In the genomic region with DNA sequence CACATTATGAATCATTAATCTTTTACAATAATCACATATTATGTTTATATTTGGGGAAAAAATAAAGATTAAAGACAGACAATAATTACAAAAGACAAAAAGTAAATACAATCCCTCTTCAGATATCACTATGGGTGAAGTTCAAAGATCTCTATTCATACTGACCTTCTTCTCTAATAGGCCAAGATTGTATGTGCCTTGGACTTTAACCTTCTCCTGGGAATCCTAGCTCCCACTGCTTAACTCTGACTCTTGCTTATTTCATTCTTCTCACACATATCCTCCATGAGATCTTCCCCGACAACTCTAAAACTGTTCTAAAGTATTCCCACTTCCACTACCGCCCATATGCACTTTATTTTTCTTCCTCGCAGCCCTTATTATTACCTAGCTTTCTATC, we compare ENCODE assay signal across 21 cellular contexts.
DNase-seq lines count a peak whose midpoint lies in the region; ATAC-seq, FAIRE-seq and TF ChIP-seq lines count a peak whose summit lies in the region.
"Had no signal": no experiment of that assay in that cellular context is flagged by ENCODE, and none has a peak within 500 bp of the region (broad histone marks: within the 10 kb centered on the region; RNA-seq: fewer than 3 reads in every experiment).

No MANE protein-coding gene starts in this region.

- H3K27me3 Mint-ChIP-seq in Caco-2 (ENCODE audit: insufficient read depth, unreplicated experiment) (no peaks in the 10 kb centered on the region), endothelial cell (ENCODE audit: unreplicated experiment) (no peaks in the 10 kb centered on the region), Calu3 (ENCODE audit: unreplicated experiment) (no peaks in the 10 kb centered on the region)
- H3K27me3 Mint-ChIP-seq: CD4-positive, CD25-positive, alpha-beta regulatory T cell; CD8-positive, alpha-beta memory T cell had no signal

- DNase-seq in Caco-2 (peak in 1 of 2 experiments; percentile 10), K562 (ENCODE audit: extremely low read depth in 1 of 4, low spot score in 3 of 4) (no peak), left colon (no peak), small intestine (peak; percentile 76), endothelial cell (ENCODE audit: low spot score) (no peak), Calu3 (no peak), HuH-7.5 (ENCODE audit: low spot score) (no peak)
- DNase-seq: ACHN; BE2C; C1 segment of cervical spinal cord; CD4-positive, CD25-positive, alpha-beta regulatory T cell; CD8-positive, alpha-beta memory T cell; COR-L47; DMS79 treated with DMSO at 0.1 percent for 48 hours; GF-D8; GOT3; H7; IMR-90; KBM-7 had no signal

- no peak overlapping the region for H3K4me2 ChIP-seq in K562 (ENCODE audit: insufficient read depth, low read length)

- in situ Hi-C loops in K562 (cut with MboI) = no loop called here

- TF ChIP-seq CTCF in Caco-2 (IDR thresholded peaks at IDR 0.05; ENCODE audit: insufficient read depth in 1 of 2, low read depth in 1 of 2, low read length in 1 of 2, severe bottlenecking in 1 of 2, unreplicated experiment in 1 of 2) (no peak), K562 (IDR thresholded peaks at IDR 0.05 in 2 of 3, conservative IDR thresholded peaks at IDR 0.05 in 1 of 3; ENCODE audit: insufficient read depth in 2 of 3, low read depth in 1 of 3, low read length in 3 of 3) (no peak), endothelial cell (IDR thresholded peaks at IDR 0.05; ENCODE audit: unreplicated experiment) (no peak), Calu3 (IDR thresholded peaks at IDR 0.05; ENCODE audit: unreplicated experiment) (no peak)

- H3K27ac Mint-ChIP-seq in Caco-2 (ENCODE audit: unreplicated experiment) = no peak overlapping the region
- no peak overlapping the region for H3K27ac Mint-ChIP-seq in endothelial cell (ENCODE audit: unreplicated experiment)
- H3K27ac Mint-ChIP-seq in Calu3 (ENCODE audit: unreplicated experiment) = no peak overlapping the region
- H3K27ac Mint-ChIP-seq: CD4-positive, CD25-positive, alpha-beta regulatory T cell had no signal

- H3K27ac ChIP-seq in K562 (ENCODE audit: extremely low read depth, low read depth, low read length) (no peak overlapping the region), small intestine (ENCODE audit: low read depth in 1 of 2, low read length in 1 of 2) (no peak overlapping the region)

- no peak for TF ChIP-seq EP300 in K562 (IDR thresholded peaks at IDR 0.05; ENCODE audit: low read length)

- H3K4me3 Mint-ChIP-seq in Caco-2 (ENCODE audit: unreplicated experiment) (peak overlapping the region; percentile 0), endothelial cell (ENCODE audit: unreplicated experiment) (no peak overlapping the region), Calu3 (ENCODE audit: low read depth, unreplicated experiment) (no peak overlapping the region)
- H3K4me3 Mint-ChIP-seq: CD4-positive, CD25-positive, alpha-beta regulatory T cell; CD8-positive, alpha-beta memory T cell had no signal

- no peaks in the 10 kb centered on the region for H3K9me1 ChIP-seq in K562 (ENCODE audit: control insufficient read depth, insufficient read depth, low read length)

- peaks cover 7% of the 10 kb centered on the region for H3K4me1 Mint-ChIP-seq in Caco-2 (ENCODE audit: low read depth, unreplicated experiment)
- H3K4me1 Mint-ChIP-seq in endothelial cell (ENCODE audit: unreplicated experiment) = no peaks in the 10 kb centered on the region
- no peaks in the 10 kb centered on the region for H3K4me1 Mint-ChIP-seq in Calu3 (ENCODE audit: low read depth, unreplicated experiment)
- H3K4me1 Mint-ChIP-seq: CD4-positive, CD25-positive, alpha-beta regulatory T cell; CD8-positive, alpha-beta memory T cell had no signal

- H3K9me3 Mint-ChIP-seq in Caco-2 (ENCODE audit: unreplicated experiment) = no peaks in the 10 kb centered on the region
- H3K9me3 Mint-ChIP-seq in endothelial cell (ENCODE audit: unreplicated experiment) = no peaks in the 10 kb centered on the region
- no peaks in the 10 kb centered on the region for H3K9me3 Mint-ChIP-seq in Calu3 (ENCODE audit: low read depth, unreplicated experiment)
- H3K9me3 Mint-ChIP-seq: CD4-positive, CD25-positive, alpha-beta regulatory T cell; CD8-positive, alpha-beta memory T cell had no signal

- H2AFZ ChIP-seq in K562 (ENCODE audit: low read depth, low read length) = no peak overlapping the region

- H3K9me3 ChIP-seq in Caco-2 (no peaks in the 10 kb centered on the region), K562 (replicated peaks; ENCODE audit: control insufficient read depth, insufficient read depth, low read depth, low read length) (no peaks in the 10 kb centered on the region), small intestine (ENCODE audit: control insufficient read depth, low read depth) (no peaks in the 10 kb centered on the region)
- H3K9me3 ChIP-seq: BE2C had no signal

- BruUV-seq in Caco-2 (replicated peaks; lab: Mats Ljungman, UMichigan) (no TSS peak), K562 (replicated peaks; lab: Mats Ljungman, UMichigan) (no TSS peak), Calu3 (replicated peaks; lab: Mats Ljungman, UMichigan) (no TSS peak)

- no peaks in the 10 kb centered on the region for H3K27me3 ChIP-seq in Caco-2 (replicated peaks; ENCODE audit: control insufficient read depth, insufficient read depth, low read length)
- no peaks in the 10 kb centered on the region for H3K27me3 ChIP-seq in K562 (ENCODE audit: control insufficient read depth in 2 of 2, insufficient read depth in 2 of 2, low read length in 2 of 2)
- no peaks in the 10 kb centered on the region for H3K27me3 ChIP-seq in small intestine (ENCODE audit: control insufficient read depth in 2 of 2, insufficient read depth in 2 of 2, low read length in 2 of 2)
- H3K27me3 ChIP-seq: BE2C had no signal

- H3K9ac ChIP-seq in K562 (ENCODE audit: insufficient read depth in 1 of 2, low read depth in 2 of 2, low read length in 2 of 2) = no peak overlapping the region

- H3K36me3 ChIP-seq in Caco-2 (ENCODE audit: control insufficient read depth, insufficient read depth, low read length) = no peaks in the 10 kb centered on the region; the same call in none of the 2 replicates
- peaks cover 25% of the 10 kb centered on the region for H3K36me3 ChIP-seq in K562 (ENCODE audit: control insufficient read depth, insufficient read depth, low read length)
- H3K36me3 ChIP-seq in small intestine (ENCODE audit: control insufficient read depth in 2 of 2, insufficient read depth in 2 of 2, low read length in 2 of 2) = peaks cover 0 to 3% of the 10 kb centered on the region in 2 donors
- H3K36me3 ChIP-seq: BE2C had no signal

- H3K79me2 ChIP-seq in K562 (ENCODE audit: control insufficient read depth, insufficient read depth, low read length) = no peaks in the 10 kb centered on the region

- FAIRE-seq in K562 (lab: Jason Lieb, UNC) (no peak), small intestine (lab: Jason Lieb, UNC) (peak; percentile 47)
- FAIRE-seq: GM12878 had no signal

- H3K4me3 ChIP-seq in Caco-2 (ENCODE audit: low read depth, low read length) = no peak overlapping the region
- no peak overlapping the region for H3K4me3 ChIP-seq in K562
- no peak overlapping the region for H3K4me3 ChIP-seq in small intestine (ENCODE audit: low read depth in 1 of 2, low read length in 2 of 2)
- H3K4me3 ChIP-seq: GM12878 had no signal

- peak; percentile 36; the same call in 1 of the 3 replicates for ATAC-seq in K562
- peak; percentile 66 for ATAC-seq in left colon
- ATAC-seq: GM12878, HCT116 had no signal

- CTCF ChIA-PET in Caco-2 (lab: Charles Lee) = no interaction called here
- CTCF ChIA-PET in K562 (lab: Yijun Ruan, JAX; ENCODE audit: low intra/inter-chr PET ratio) = no interaction called here
- CTCF ChIA-PET in Calu3 (lab: Charles Lee) = no interaction called here

- 91% methylated on average over 3 of the region's 3 CpGs for WGBS in K562 (ENCODE audit: insufficient coverage, low coverage, missing lambda C conversion rate)
- 88 to 92% (median 88%) methylated on average over 3 of the region's 3 CpGs for WGBS in small intestine, 3 donors

- intact Hi-C loops in Caco-2 (cut with micrococcal nuclease; ENCODE audit: unreplicated experiment) (no loop called here), K562 (cut with micrococcal nuclease) (no loop called here), left colon (cut with DNase I, micrococcal nuclease) (no loop called here), Calu3 (cut with micrococcal nuclease; ENCODE audit: unreplicated experiment) (no loop called here)

- no peaks in the 10 kb centered on the region for H4K20me1 ChIP-seq in K562 (replicated peaks; ENCODE audit: control insufficient read depth, insufficient read depth, low read length)

- peaks cover 12% of the 10 kb centered on the region for H3K4me1 ChIP-seq in Caco-2
- H3K4me1 ChIP-seq in K562 (replicated peaks in 1 of 2; ENCODE audit: control insufficient read depth in 2 of 2, insufficient read depth in 2 of 2, low read length in 2 of 2) = no peaks in the 10 kb centered on the region
- H3K4me1 ChIP-seq in small intestine (ENCODE audit: control insufficient read depth in 2 of 2, insufficient read depth in 1 of 2, low read depth in 1 of 2, low read length in 1 of 2) = no peaks in the 10 kb centered on the region
- H3K4me1 ChIP-seq: BE2C had no signal

- H3K36me3 Mint-ChIP-seq in Caco-2 (ENCODE audit: insufficient read depth, unreplicated experiment) (peaks cover 43% of the 10 kb centered on the region), endothelial cell (ENCODE audit: low read depth, unreplicated experiment) (peaks cover 6% of the 10 kb centered on the region), Calu3 (ENCODE audit: insufficient read depth, unreplicated experiment) (no peaks in the 10 kb centered on the region)

- POLR2A ChIA-PET in Caco-2 (lab: Charles Lee) (no interaction called here), K562 (lab: Yijun Ruan, JAX) (interaction anchor here (0.5 kb wide), 1 partner anchor 428 kb away, joined by 3 read pairs; no protein-coding TSS in a partner anchor)

- no peak for TF ChIP-seq RAD21 in K562 (CRISPR knock-in tag; conservative IDR thresholded peaks at IDR 0.05 in 1 of 2, IDR thresholded peaks at IDR 0.05 in 1 of 2)

- TF ChIP-seq POLR2A in K562 (conservative IDR thresholded peaks at IDR 0.05) = no peak

TF ChIP-seq in K562, 482 proteins besides CTCF, POLR2A, EP300 and RAD21:
- TF ChIP-seq CSDE1 (IDR thresholded peaks at IDR 0.05) (no peak), POLR3G (IDR thresholded peaks at IDR 0.05; ENCODE audit: extremely low read depth, insufficient read length, insufficient replicate concordance) (no peak)
